In the genomic region with DNA sequence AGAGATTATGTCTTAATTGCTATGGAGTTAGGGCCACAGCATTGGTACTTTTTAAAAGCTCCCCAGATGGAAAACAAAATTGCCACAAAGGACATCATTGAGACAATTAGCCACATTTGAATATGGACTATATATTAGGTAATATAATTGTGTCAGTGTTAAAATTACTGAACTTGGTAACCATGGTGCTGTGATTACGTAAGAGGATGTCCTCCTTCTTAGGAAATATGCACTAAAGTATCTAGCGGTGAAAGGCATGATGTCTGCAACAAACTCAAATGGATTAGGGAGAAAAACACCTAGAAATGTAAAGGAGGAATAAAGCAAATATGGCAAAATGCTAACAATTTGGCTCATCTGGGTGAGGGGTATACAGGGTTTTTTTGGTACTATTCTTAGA, we compare ENCODE assay signal across 16 cellular contexts.
"Had no signal": no experiment of that assay in that cellular context is flagged by ENCODE, and none has a peak within 500 bp of the region (broad histone marks: within the 10 kb centered on the region; RNA-seq: fewer than 3 reads in every experiment).

No MANE protein-coding gene starts in this region.

- H3K4me1 ChIP-seq: right atrium auricular region had no signal

- H3K4me3 ChIP-seq: hepatocyte, right atrium auricular region had no signal

- H3K27ac Mint-ChIP-seq: activated CD4-positive, alpha-beta T cell treated with anti-CD3 and anti-CD28 coated beads, Interleukin-2, amount 10 ng/mL, durations not matched to agents 7 days and 5 days; activated naive CD8-positive, alpha-beta T cell treated with anti-CD3 and anti-CD28 coated beads, Interleukin-2, amount 10 ng/mL, durations not matched to agents 7 days and 5 days; dendritic cell treated with granulocyte-macrophage colony-stimulating factor and Interleukin-4, amounts not matched to agents 40 ng/mL and 50 ng/mL, for 4 days; nephron; stimulated activated naive CD8-positive, alpha-beta T cell treated with anti-CD3 and anti-CD28 coated beads, Interleukin-15, Interleukin-2, amounts not matched to agents 100 ng/mL and 50 ng/mL, for 24 hours; type B pancreatic cell had no signal

- H3K9me3 ChIP-seq: right atrium auricular region had no signal

- H3K27me3 ChIP-seq: hepatocyte, right atrium auricular region had no signal

- H2AFZ ChIP-seq: hepatocyte had no signal

- H3K27me3 Mint-ChIP-seq: activated CD4-positive, alpha-beta T cell treated with anti-CD3 and anti-CD28 coated beads, Interleukin-2, amount 10 ng/mL, durations not matched to agents 7 days and 5 days; activated naive CD8-positive, alpha-beta T cell treated with anti-CD3 and anti-CD28 coated beads, Interleukin-2, amount 10 ng/mL, durations not matched to agents 7 days and 5 days; dendritic cell treated with granulocyte-macrophage colony-stimulating factor and Interleukin-4, amounts not matched to agents 40 ng/mL and 50 ng/mL, for 4 days had no signal

- H3K4me1 Mint-ChIP-seq: activated CD4-positive, alpha-beta T cell treated with anti-CD3 and anti-CD28 coated beads, Interleukin-2, amount 10 ng/mL, durations not matched to agents 7 days and 5 days; activated naive CD8-positive, alpha-beta T cell treated with anti-CD3 and anti-CD28 coated beads, Interleukin-2, amount 10 ng/mL, durations not matched to agents 7 days and 5 days; nephron had no signal

- H3K79me2 ChIP-seq: hepatocyte had no signal

- DNase-seq: activated CD4-positive, alpha-beta T cell treated with anti-CD3 and anti-CD28 coated beads, Interleukin-2, amount 10 ng/mL, durations not matched to agents 7 days and 5 days; activated CD4-positive, CD25-positive, alpha-beta regulatory T cell; activated naive CD4-positive, alpha-beta T cell; activated naive CD8-positive, alpha-beta T cell treated with anti-CD3 and anti-CD28 coated beads, Interleukin-2, amount 10 ng/mL, durations not matched to agents 7 days and 5 days; anterior cingulate cortex; nucleus accumbens; stimulated activated CD4-positive, alpha-beta T cell treated with anti-CD3 and anti-CD28 coated beads, Interleukin-15, amount 100 ng/mL, for 24 hours; stimulated activated CD4-positive, alpha-beta T cell treated with anti-CD3 and anti-CD28 coated beads, Interleukin-4, amount 100 ng/mL, for 4 hours; stimulated activated CD8-positive, alpha-beta memory T cell treated with anti-CD3 and anti-CD28 coated beads, Interleukin-4, amount 100 ng/mL, for 48 hours; SW 1271 had no signal

- H3K4me3 Mint-ChIP-seq: activated CD4-positive, alpha-beta T cell treated with anti-CD3 and anti-CD28 coated beads, Interleukin-2, amount 10 ng/mL, durations not matched to agents 7 days and 5 days; activated naive CD8-positive, alpha-beta T cell treated with anti-CD3 and anti-CD28 coated beads, Interleukin-2, amount 10 ng/mL, durations not matched to agents 7 days and 5 days; dendritic cell treated with granulocyte-macrophage colony-stimulating factor and Interleukin-4, amounts not matched to agents 40 ng/mL and 50 ng/mL, for 4 days; nephron; stimulated activated naive CD8-positive, alpha-beta T cell treated with anti-CD3 and anti-CD28 coated beads, Interleukin-15, Interleukin-2, amounts not matched to agents 100 ng/mL and 50 ng/mL, for 24 hours; type B pancreatic cell had no signal

- H3K36me3 Mint-ChIP-seq: activated naive CD8-positive, alpha-beta T cell treated with anti-CD3 and anti-CD28 coated beads, Interleukin-2, amount 10 ng/mL, durations not matched to agents 7 days and 5 days; type B pancreatic cell had no signal

- H3K4me2 ChIP-seq: hepatocyte had no signal

- H3K36me3 ChIP-seq: right atrium auricular region had no signal

- H3K9me3 Mint-ChIP-seq: activated CD4-positive, alpha-beta T cell treated with anti-CD3 and anti-CD28 coated beads, Interleukin-2, amount 10 ng/mL, durations not matched to agents 7 days and 5 days; activated naive CD8-positive, alpha-beta T cell treated with anti-CD3 and anti-CD28 coated beads, Interleukin-2, amount 10 ng/mL, durations not matched to agents 7 days and 5 days; dendritic cell treated with granulocyte-macrophage colony-stimulating factor and Interleukin-4, amounts not matched to agents 40 ng/mL and 50 ng/mL, for 4 days; nephron; stimulated activated naive CD8-positive, alpha-beta T cell treated with anti-CD3 and anti-CD28 coated beads, Interleukin-15, Interleukin-2, amounts not matched to agents 100 ng/mL and 50 ng/mL, for 24 hours; type B pancreatic cell had no signal

- H3K27ac ChIP-seq: hepatocyte, right atrium auricular region had no signal
